In genomic region chr7:142670504-142670903, GRCh38 we compare ENCODE assay signal across 19 cellular contexts.
DNase-seq lines count a peak whose midpoint lies in the region; ATAC-seq, FAIRE-seq and TF ChIP-seq lines count a peak whose summit lies in the region.
"Had no signal": no experiment of that assay in that cellular context is flagged by ENCODE, and none has a peak within 500 bp of the region (broad histone marks: within the 10 kb centered on the region; RNA-seq: fewer than 3 reads in every experiment).

No MANE protein-coding gene starts in this region.

- peak in 1 of 2 donors; percentile 50 for ATAC-seq in activated T-cell treated with anti-CD3 and anti-CD28 coated beads, Interleukin-2, amount 50 U/mL, for 4 hours
- no peak for ATAC-seq in GM12878
- ATAC-seq in stimulated activated naive B cell treated with anti-CD40 and anti-IgM and Interleukin-4, amounts not matched to agents 10 μg/mL and 1 μg/mL and 100 μg/mL, for 72 hours (replicated peaks): no peak

- H3K4me1 Mint-ChIP-seq in activated T-cell treated with anti-CD3 and anti-CD28 coated beads, Interleukin-2, amount 50 U/mL, for 4 hours (ENCODE audit: low read depth): peaks cover 30% of the 10 kb centered on the region
- H3K4me1 Mint-ChIP-seq in stimulated activated naive B cell treated with anti-CD40 and anti-IgM and Interleukin-4, amounts not matched to agents 10 μg/mL and 1 μg/mL and 100 μg/mL, for 72 hours: peaks cover 24 to 35% of the 10 kb centered on the region in 2 donors

- RAD21 ChIA-PET in GM12878 (lab: Charles Lee; ENCODE audit: unreplicated experiment): interaction anchor here (0.7 to 3.2 kb wide), 8 partner anchors 38 to 331 kb away, joined by 3 to 36 read pairs (median 4); no protein-coding TSS in a partner anchor

- peak; percentile 18 for FAIRE-seq in GM12878 (lab: Jason Lieb, UNC)

- no TSS peak for BruUV-seq in OCI-LY7 (replicated peaks; lab: Mats Ljungman, UMichigan)
- no TSS peak for BruUV-seq in GM12878 (replicated peaks; lab: Mats Ljungman, UMichigan)

- peaks cover 41% of the 10 kb centered on the region for H3K4me1 ChIP-seq in OCI-LY7 (ENCODE audit: insufficient read depth, low read length, poor library complexity, severe bottlenecking)
- H3K4me1 ChIP-seq in GM12878 (ENCODE audit: control insufficient read depth, insufficient read depth, low read length): peaks cover 4% of the 10 kb centered on the region; the same call in 1 of the 2 replicates
- H3K4me1 ChIP-seq: colonic mucosa, upper lobe of left lung had no signal

- peak overlapping the region; percentile 24 for H3K4me2 ChIP-seq in OCI-LY7 (ENCODE audit: low read length)
- H3K4me2 ChIP-seq in GM12878 (ENCODE audit: control insufficient read depth, insufficient read depth): no peak overlapping the region
- H3K4me2 ChIP-seq: BLaER1, smooth muscle cell had no signal

- H3K4me3 ChIP-seq in OCI-LY7 (ENCODE audit: low read depth, low read length, poor library complexity, severe bottlenecking) (no peak overlapping the region), GM12878 (no peak overlapping the region)
- H3K4me3 ChIP-seq: BLaER1, colonic mucosa, smooth muscle cell, upper lobe of left lung had no signal

- no peaks in the 10 kb centered on the region for H3K9me3 ChIP-seq in OCI-LY7 (ENCODE audit: low read length)
- no peaks in the 10 kb centered on the region for H3K9me3 ChIP-seq in GM12878 (replicated peaks; ENCODE audit: control insufficient read depth, insufficient read depth, low read length)
- H3K9me3 ChIP-seq: BLaER1, colonic mucosa, upper lobe of left lung had no signal

- no peaks in the 10 kb centered on the region for H3K9me2 ChIP-seq in OCI-LY7 (ENCODE audit: insufficient read depth, low read length)

- intact Hi-C loops in OCI-LY7 (cut with micrococcal nuclease; ENCODE audit: unreplicated experiment) (no loop called here), GM12878 (cut with micrococcal nuclease; ENCODE audit: unreplicated experiment) (no loop called here)

- no peak for TF ChIP-seq EP300 in GM12878 (IDR thresholded peaks at IDR 0.05; ENCODE audit: borderline replicate concordance in 1 of 2, control insufficient read depth in 1 of 2, low read depth in 2 of 2, low read length in 2 of 2)

- TF ChIP-seq RAD21 in GM12878 (IDR thresholded peaks at IDR 0.05; ENCODE audit: insufficient read depth, low read depth, low read length): no peak

- no peak for DNase-seq in activated T-cell treated with anti-CD3 and anti-CD28 coated beads, Interleukin-2, amount 50 U/mL, for 4 hours
- no peak for DNase-seq in activated T-cell treated with anti-CD3 and anti-CD28 coated beads, Interleukin-2, amount 50 U/mL, for 1 hour
- no peak for DNase-seq in OCI-LY7 (ENCODE audit: low spot score)
- no peak for DNase-seq in GM12878 (ENCODE audit: low read depth, low spot score)
- DNase-seq in stimulated activated naive B cell treated with anti-CD40 and anti-IgM and Interleukin-4, amounts not matched to agents 10 μg/mL and 1 μg/mL and 100 μg/mL, for 72 hours: no peak
- DNase-seq in stimulated activated CD4-positive, alpha-beta T cell treated with anti-CD3 and anti-CD28 coated beads, Interleukin-1b, Interleukin-23, amount 100 ng/mL, for 48 hours: no peak
- DNase-seq in occipital lobe (lab: John Stamatoyannopoulos, UW): no peak
- no peak for DNase-seq in hypothalamus (lab: John Stamatoyannopoulos, UW)
- DNase-seq: activated CD4-positive, CD25-positive, alpha-beta regulatory T cell treated with anti-CD3 and anti-CD28 coated beads, Interleukin-2, amount 50 U/mL, for 72 hours; brain microvascular endothelial cell; colonic mucosa; GOT3; NCI-H2081; nucleus accumbens; Right ventricle myocardium superior; stimulated activated CD4-positive, alpha-beta T cell treated with anti-CD3 and anti-CD28 coated beads, Interleukin-4, amount 100 ng/mL, for 1 hour; upper lobe of left lung had no signal

- in situ Hi-C loops in GM12878 (cut with MboI): loop anchor here (5.0 kb wide), 1 partner anchor 142 kb away; no protein-coding TSS in a partner anchor

- SMC1A ChIA-PET in GM12878 (lab: Charles Lee; ENCODE audit: uncharacterized antibody, unreplicated experiment): interaction anchor here (0.8 to 2.9 kb wide), 7 partner anchors 12 to 196 kb away, joined by 3 to 31 read pairs (median 4); no protein-coding TSS in a partner anchor

- TF ChIP-seq POLR2A in GM12878 (IDR thresholded peaks at IDR 0.05; ENCODE audit: low read depth, low read length): no peak

- no peaks in the 10 kb centered on the region for H3K36me3 Mint-ChIP-seq in activated T-cell treated with anti-CD3 and anti-CD28 coated beads, Interleukin-2, amount 50 U/mL, for 4 hours (ENCODE audit: insufficient read depth)
- H3K36me3 Mint-ChIP-seq in stimulated activated naive B cell treated with anti-CD40 and anti-IgM and Interleukin-4, amounts not matched to agents 10 μg/mL and 1 μg/mL and 100 μg/mL, for 72 hours: no peaks in the 10 kb centered on the region

- H4K20me1 ChIP-seq in OCI-LY7 (ENCODE audit: insufficient read depth, low read length) (no peaks in the 10 kb centered on the region), GM12878 (ENCODE audit: control insufficient read depth, insufficient read depth) (no peaks in the 10 kb centered on the region)
- H4K20me1 ChIP-seq: BLaER1 had no signal

- H3K79me2 ChIP-seq in OCI-LY7 (ENCODE audit: insufficient read depth, low read depth, low read length): no peaks in the 10 kb centered on the region
- no peaks in the 10 kb centered on the region for H3K79me2 ChIP-seq in GM12878 (ENCODE audit: control insufficient read depth, insufficient read depth, low read length)

- peak overlapping the region; percentile 53 for H3K4me3 Mint-ChIP-seq in activated T-cell treated with anti-CD3 and anti-CD28 coated beads, Interleukin-2, amount 50 U/mL, for 4 hours
- H3K4me3 Mint-ChIP-seq in stimulated activated naive B cell treated with anti-CD40 and anti-IgM and Interleukin-4, amounts not matched to agents 10 μg/mL and 1 μg/mL and 100 μg/mL, for 72 hours: no peak overlapping the region

- peak overlapping the region; percentile 25 for H3K27ac Mint-ChIP-seq in stimulated activated naive B cell treated with anti-CD40 and anti-IgM and Interleukin-4, amounts not matched to agents 10 μg/mL and 1 μg/mL and 100 μg/mL, for 72 hours

- POLR2A ChIA-PET in OCI-LY7 (lab: Charles Lee) (no interaction called here), GM12878 (lab: Charles Lee) (no interaction called here)

- CTCF ChIA-PET in OCI-LY7 (lab: Charles Lee; ENCODE audit: unreplicated experiment) (interaction anchor here (1.1 to 1.3 kb wide), 2 partner anchors 113 to 141 kb away, joined by 3 to 4 read pairs; no protein-coding TSS in a partner anchor), GM12878 (lab: Yijun Ruan, JAX) (interaction anchor here (0.6 to 6.1 kb wide), 10 partner anchors 10 to 335 kb away, joined by 3 to 87 read pairs (median 6); partner anchors contain the start of gene PRSS2)

- H3K27me3 ChIP-seq in GM12878 (replicated peaks in 1 of 2; ENCODE audit: control insufficient read depth in 2 of 2, insufficient read depth in 2 of 2, low read length in 1 of 2): no peaks in the 10 kb centered on the region
- H3K27me3 ChIP-seq: BLaER1, brain microvascular endothelial cell, colonic mucosa, upper lobe of left lung had no signal

- H3K36me3 ChIP-seq in OCI-LY7 (ENCODE audit: insufficient read depth, low read length) (no peaks in the 10 kb centered on the region), GM12878 (ENCODE audit: control insufficient read depth in 2 of 2, insufficient read depth in 2 of 2, low read length in 1 of 2) (no peaks in the 10 kb centered on the region)
- H3K36me3 ChIP-seq: BLaER1, brain microvascular endothelial cell, colonic mucosa, upper lobe of left lung had no signal

- H2AFZ ChIP-seq in OCI-LY7 (ENCODE audit: low read length) (peak overlapping the region; percentile 27; the same call in 1 of the 2 replicates), GM12878 (ENCODE audit: control insufficient read depth, low read depth, low read length) (no peak overlapping the region)

- no peaks in the 10 kb centered on the region for H3K9me3 Mint-ChIP-seq in activated T-cell treated with anti-CD3 and anti-CD28 coated beads, Interleukin-2, amount 50 U/mL, for 4 hours
- H3K9me3 Mint-ChIP-seq in stimulated activated naive B cell treated with anti-CD40 and anti-IgM and Interleukin-4, amounts not matched to agents 10 μg/mL and 1 μg/mL and 100 μg/mL, for 72 hours: no peaks in the 10 kb centered on the region

- H3K27ac ChIP-seq in OCI-LY7 (ENCODE audit: low read depth, low read length, poor library complexity, severe bottlenecking) (no peak overlapping the region), GM12878 (ENCODE audit: control insufficient read depth, insufficient read depth) (no peak overlapping the region)
- H3K27ac ChIP-seq: BLaER1, brain microvascular endothelial cell, colonic mucosa, upper lobe of left lung had no signal

- H3K9ac ChIP-seq in GM12878 (ENCODE audit: control insufficient read depth, insufficient read depth, low read length): no peak overlapping the region
- H3K9ac ChIP-seq: BLaER1 had no signal

- TF ChIP-seq CTCF in OCI-LY7 (conservative IDR thresholded peaks at IDR 0.05; ENCODE audit: low read length) (no peak), GM12878 (IDR thresholded peaks at IDR 0.05 in 2 of 3, conservative IDR thresholded peaks at IDR 0.05 in 1 of 3; ENCODE audit: control insufficient read depth in 2 of 3, extremely low read depth in 1 of 3, insufficient read depth in 1 of 3, low read depth in 3 of 3, low read length in 3 of 3) (no peak)

- no peaks in the 10 kb centered on the region for H3K27me3 Mint-ChIP-seq in activated T-cell treated with anti-CD3 and anti-CD28 coated beads, Interleukin-2, amount 50 U/mL, for 4 hours (ENCODE audit: low read depth)
- no peaks in the 10 kb centered on the region for H3K27me3 Mint-ChIP-seq in stimulated activated naive B cell treated with anti-CD40 and anti-IgM and Interleukin-4, amounts not matched to agents 10 μg/mL and 1 μg/mL and 100 μg/mL, for 72 hours

- WGBS in GM12878 (ENCODE audit: insufficient coverage, insufficient replicate concordance, low lambda C conversion rate, missing lambda C conversion rate): 0% methylated on average over 1 of the region's 1 CpG

TF ChIP-seq in GM12878, 131 proteins besides CTCF, POLR2A, EP300 and RAD21:
- no peak for TF ChIP-seq BHLHE40 (IDR thresholded peaks at IDR 0.05; ENCODE audit: borderline replicate concordance in 1 of 2, low read depth in 2 of 2, low read length in 1 of 2)
- TF ChIP-seq BACH1 (IDR thresholded peaks at IDR 0.05; ENCODE audit: borderline replicate concordance): no peak
- no peak for TF ChIP-seq YBX1 (IDR thresholded peaks at IDR 0.05)
- no peak for TF ChIP-seq PAX8 (IDR thresholded peaks at IDR 0.05)
- TF ChIP-seq NFYA (IDR thresholded peaks at IDR 0.05; ENCODE audit: borderline replicate concordance, low read depth, low read length): no peak
